In genomic region chr11:10490398-10491232, GRCh38 we compare ENCODE assay signal across 8 cellular contexts. TPM values are rescaled to one million over a fixed set of nuclear protein-coding genes. Genes with fewer than 3 reads are reported as not detected.
DNase-seq lines count a peak whose midpoint lies in the region; ATAC-seq and TF ChIP-seq lines count a peak whose summit lies in the region.

No MANE protein-coding gene starts in this region.

- no peaks in the 10 kb centered on the region for H3K27me3 ChIP-seq in GM23338 (ENCODE audit: insufficient read depth)
- no peaks in the 10 kb centered on the region for H3K27me3 ChIP-seq in foreskin keratinocyte

- no peaks in the 10 kb centered on the region for H4K20me1 ChIP-seq in GM23338 (replicated peaks; ENCODE audit: insufficient read depth)

- no peak for DNase-seq in GM23338 (ENCODE audit: low spot score)
- peak in 1 of 2 donors; percentile 24 for DNase-seq in foreskin keratinocyte
- peak; percentile 86 for DNase-seq in osteocyte (ENCODE audit: extremely low spot score, unreplicated experiment)
- no peak for DNase-seq in stimulated activated naive CD4-positive, alpha-beta T cell (lab: John Stamatoyannopoulos, UW)
- DNase-seq in NCI-H345 (lab: John Stamatoyannopoulos, UW), result no peak
- no peak for DNase-seq in activated CD4-positive, CD25-positive, alpha-beta regulatory T cell (lab: John Stamatoyannopoulos, UW)
- no peak for DNase-seq in NCI-H510A treated with DMSO at 0.1 percent for 48 hours (lab: John Stamatoyannopoulos, UW)

- H3K4me2 ChIP-seq in GM23338, result no peak overlapping the region

- no peaks in the 10 kb centered on the region for H3K79me2 ChIP-seq in GM23338 (replicated peaks; ENCODE audit: insufficient read depth)

- peaks cover 3% of the 10 kb centered on the region; the same call in 1 of the 2 replicates for H3K9me2 ChIP-seq in GM23338 (ENCODE audit: insufficient read depth)

- ATAC-seq in GM23338, result no peak
- ATAC-seq in foreskin keratinocyte, result no peak

- H3K9me3 Mint-ChIP-seq in GM23338 (peaks cover 3% of the 10 kb centered on the region; the same call in 2 of the 3 replicates), osteocyte (ENCODE audit: unreplicated experiment) (peaks cover 4% of the 10 kb centered on the region)

- no peak overlapping the region for H3K4me3 Mint-ChIP-seq in GM23338
- H3K4me3 Mint-ChIP-seq in osteocyte (ENCODE audit: unreplicated experiment), result no peak overlapping the region

- H3K36me3 Mint-ChIP-seq in GM23338 (ENCODE audit: low read depth), result peaks cover 17% of the 10 kb centered on the region
- H3K36me3 Mint-ChIP-seq in osteocyte (ENCODE audit: unreplicated experiment), result peaks cover 8% of the 10 kb centered on the region

- no peak for TF ChIP-seq CTCF in GM23338 (conservative IDR thresholded peaks at IDR 0.05; ENCODE audit: low read depth in 2 of 2)
- no peak for TF ChIP-seq CTCF in WI38 (IDR thresholded peaks at IDR 0.05; ENCODE audit: low read depth, low read length)
- no peak for TF ChIP-seq CTCF in foreskin keratinocyte (conservative IDR thresholded peaks at IDR 0.05)
- TF ChIP-seq CTCF in osteocyte (IDR thresholded peaks at IDR 0.05), result no peak

- H3K27ac Mint-ChIP-seq in GM23338, result peak overlapping the region; percentile 48
- H3K27ac Mint-ChIP-seq in osteocyte (ENCODE audit: unreplicated experiment), result peak overlapping the region; percentile 87

- H3K4me1 Mint-ChIP-seq in GM23338, result peaks cover 16% of the 10 kb centered on the region
- peaks cover 27% of the 10 kb centered on the region for H3K4me1 Mint-ChIP-seq in osteocyte (ENCODE audit: unreplicated experiment)

- H3K4me3 ChIP-seq in GM23338, result no peak overlapping the region
- 0 out of 2 replicates have a peak overlapping the region, but pooled peaks have one; percentile 22 for H3K4me3 ChIP-seq in WI38 (ENCODE audit: low read depth, low read length)

- H3K36me3 ChIP-seq in GM23338 (ENCODE audit: insufficient read depth), result no peaks in the 10 kb centered on the region

- H3K4me1 ChIP-seq in GM23338 (ENCODE audit: insufficient read depth) (no peaks in the 10 kb centered on the region), foreskin keratinocyte (peaks cover 24% of the 10 kb centered on the region)

- H3F3A ChIP-seq in GM23338 (replicated peaks; ENCODE audit: low read depth), result no peaks in the 10 kb centered on the region

- H3K27me3 Mint-ChIP-seq in GM23338 (ENCODE audit: insufficient read depth, low read depth, poor library complexity) (no peaks in the 10 kb centered on the region), osteocyte (ENCODE audit: unreplicated experiment) (no peaks in the 10 kb centered on the region)

- H3K27ac ChIP-seq in GM23338 (ENCODE audit: low read depth) (no peak overlapping the region), foreskin keratinocyte (peak overlapping the region; percentile 95)

- no peak overlapping the region for H2AFZ ChIP-seq in GM23338

TF ChIP-seq in GM23338, 12 proteins besides CTCF, POLR2A, EP300 and RAD21:
- TF ChIP-seq EZH2 (IDR thresholded peaks at IDR 0.05; ENCODE audit: low read depth, unreplicated experiment), result no peak
- TF ChIP-seq REST (IDR thresholded peaks at IDR 0.05; ENCODE audit: unreplicated experiment), result no peak
- TF ChIP-seq NANOG (IDR thresholded peaks at IDR 0.05; ENCODE audit: borderline replicate concordance), result no peak

RNA-seq across cellular contexts. Expression of gene AMPD3, which starts 35.6 kb away (rescaled TPM):
- total RNA-seq in GM23338 (2014; rRNA removed; shearing (Covaris generic)), result 1.8 and 2.1 TPM in 2 replicates
- polyA plus RNA-seq in GM23338 (2016; fragmentation: Nextera tagmentation; extraction: Ambion mirVana), result 1.6 and 1.7 TPM in 2 replicates
- 7.6 and 8.8 TPM in 2 replicates for total RNA-seq in foreskin keratinocyte
- 3.4 and 3.6 TPM in 2 replicates for polyA plus RNA-seq in foreskin keratinocyte
- 5.3 and 6.2 TPM in 2 replicates for total RNA-seq in osteocyte

RNA-seq across cellular contexts. Expression of gene RNF141, which starts 50.4 kb away (rescaled TPM):
- total RNA-seq in GM23338 (2014; rRNA removed; shearing (Covaris generic)), result 26.5 and 26.9 TPM in 2 replicates
- 9.4 and 11.4 TPM in 2 replicates for polyA plus RNA-seq in GM23338 (2016; fragmentation: Nextera tagmentation; extraction: Ambion mirVana)
- total RNA-seq in foreskin keratinocyte, result 27.8 and 29.4 TPM in 2 replicates
- polyA plus RNA-seq in foreskin keratinocyte, result 19.6 and 24.8 TPM in 2 replicates
- 28.7 and 30.0 TPM in 2 replicates for total RNA-seq in osteocyte
